10 cellular contexts compared by ENCODE assay signal in genomic region chr1:228555074-228555989, GRCh38.
DNase-seq lines count a peak whose midpoint lies in the region; ATAC-seq and TF ChIP-seq lines count a peak whose summit lies in the region.
"Had no signal": no experiment of that assay in that cellular context is flagged by ENCODE, and none has a peak within 500 bp of the region (broad histone marks: within the 10 kb centered on the region; RNA-seq: fewer than 3 reads in every experiment).

No MANE protein-coding gene starts in this region.

- peaks cover 0 to 25% (median 18%) of the 10 kb centered on the region in 8 donors for H3K9me3 ChIP-seq in spleen

- H3K27me3 ChIP-seq in spleen (replicated peaks in 1 of 7): peaks cover 0 to 19% (median 0%) of the 10 kb centered on the region in 7 donors

- no peak overlapping the region for H3K4me3 Mint-ChIP-seq in T-helper 2 cell treated with Interferon-gamma antibody and Interleukin-4, amounts not matched to agents 5 μg/mL and 100 μg/mL, for 36 hours

- H3K4me1 Mint-ChIP-seq in T-helper 2 cell treated with Interferon-gamma antibody and Interleukin-4, amounts not matched to agents 5 μg/mL and 100 μg/mL, for 36 hours (ENCODE audit: low read depth): no peaks in the 10 kb centered on the region

- WGBS in spleen, 5 donors: 57 to 73% (median 64%) methylated on average over 50 to 71 of the region's 71 CpGs

- peaks cover 2% of the 10 kb centered on the region for H3K27me3 Mint-ChIP-seq in T-helper 2 cell treated with Interferon-gamma antibody and Interleukin-4, amounts not matched to agents 5 μg/mL and 100 μg/mL, for 36 hours (ENCODE audit: low read depth)

- H3K4me3 ChIP-seq in cardiac fibroblast (replicated peaks in 1 of 2; ENCODE audit: low read depth in 2 of 2, low read length in 2 of 2) (no peak overlapping the region), spleen (no peak overlapping the region)

- no peak for TF ChIP-seq CTCF in cardiac fibroblast (IDR thresholded peaks at IDR 0.05; ENCODE audit: low read depth, low read length)
- no peak for TF ChIP-seq CTCF in spleen (IDR thresholded peaks at IDR 0.05 in 8 of 11, conservative IDR thresholded peaks at IDR 0.05 in 3 of 11)

- H3K27ac Mint-ChIP-seq in T-helper 2 cell treated with Interferon-gamma antibody and Interleukin-4, amounts not matched to agents 5 μg/mL and 100 μg/mL, for 36 hours: no peak overlapping the region

- H3K4me1 ChIP-seq in spleen: peaks cover 0 to 3% (median 0%) of the 10 kb centered on the region in 6 donors

- H3K36me3 ChIP-seq in spleen: no peaks in the 10 kb centered on the region

- no peak overlapping the region for H3K27ac ChIP-seq in spleen

- peaks cover 1% of the 10 kb centered on the region for H3K36me3 Mint-ChIP-seq in T-helper 2 cell treated with Interferon-gamma antibody and Interleukin-4, amounts not matched to agents 5 μg/mL and 100 μg/mL, for 36 hours (ENCODE audit: low read depth)

- DNase-seq in T-helper 2 cell: peak in 3 of 5 experiments; percentile 8 to 25 (median 18)
- no peak for DNase-seq in T-helper 2 cell treated with Interferon-gamma antibody and Interleukin-4, amounts not matched to agents 5 μg/mL and 100 μg/mL, for 36 hours (ENCODE audit: low spot score)
- DNase-seq in NCI-H2227 (lab: John Stamatoyannopoulos, UW; ENCODE audit: unreplicated experiment): peak; percentile 69
- DNase-seq in cardiac fibroblast (ENCODE audit: low read depth in 2 of 2): peak; percentile 9 to 39
- DNase-seq in spleen: peak; percentile 69
- no peak for DNase-seq in ureter (ENCODE audit: low spot score)
- no peak for DNase-seq in NK-92 (lab: John Stamatoyannopoulos, UW; ENCODE audit: unreplicated experiment)
- DNase-seq: amniotic stem cell, NCI-H226 had no signal

- H3K9me3 Mint-ChIP-seq in T-helper 2 cell treated with Interferon-gamma antibody and Interleukin-4, amounts not matched to agents 5 μg/mL and 100 μg/mL, for 36 hours: peaks cover 10% of the 10 kb centered on the region

- no peak for ATAC-seq in GM18868 (IDR thresholded peaks at IDR 0.05; ENCODE audit: unreplicated experiment)

- intact Hi-C loops in spleen (cut with DNase I; ENCODE audit: low total_unique reads): no loop called here

- TF ChIP-seq POLR2A in spleen (IDR thresholded peaks at IDR 0.05): no peak

Comparison
In these comparisons a context has a peak if more than half of its experiments do, and no peak if none do; other contexts are left out.
1. DNase-seq: peak in T-helper 2 cell (3 of 5), NCI-H2227 (single experiment), cardiac fibroblast (2 of 2) and spleen (single experiment); none in T-helper 2 cell treated with Interferon-gamma antibody and Interleukin-4, amounts not matched to agents 5 μg/mL and 100 μg/mL, for 36 hours (single experiment), ureter (single experiment) and NK-92 (single experiment).